In the genomic region with DNA sequence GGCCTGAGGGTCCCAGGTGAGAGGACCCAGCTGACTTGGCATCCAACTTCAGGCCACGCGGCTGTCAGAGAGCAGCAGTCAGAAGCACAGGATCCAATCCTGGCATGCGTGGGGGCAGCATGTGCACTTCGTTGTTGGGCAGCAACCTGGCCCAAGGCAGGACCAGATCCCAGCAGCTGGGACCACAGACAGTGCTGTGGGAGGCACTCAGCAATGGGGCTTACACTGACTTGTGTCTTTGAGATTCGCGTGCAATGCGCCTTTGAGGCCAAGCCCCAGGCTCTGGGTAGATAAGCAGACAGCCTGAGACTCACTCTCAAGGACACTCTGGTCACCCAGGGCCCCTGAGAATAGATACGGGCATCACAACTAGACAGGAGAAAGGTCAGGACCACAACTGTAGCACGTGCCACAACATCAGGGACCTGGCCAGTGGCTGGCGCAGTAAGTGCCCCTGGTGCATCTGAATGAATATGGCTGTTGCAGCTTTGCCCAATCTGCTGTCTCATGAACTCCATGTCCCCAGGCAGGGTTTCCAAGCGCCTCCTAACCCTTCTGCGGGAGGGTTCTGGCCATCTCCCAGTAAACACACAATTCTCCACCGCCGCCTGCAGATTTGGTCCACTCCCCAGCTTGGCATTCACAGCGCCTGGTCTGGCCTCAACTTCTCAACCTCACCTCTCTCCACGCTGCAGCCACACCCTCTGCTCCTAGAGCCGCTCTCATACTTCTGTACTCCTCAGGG, we compare ENCODE assay signal across 13 cellular contexts. TPM values are rescaled to one million over a fixed set of nuclear protein-coding genes. Genes with fewer than 3 reads are reported as not detected.
DNase-seq lines count a peak whose midpoint lies in the region; ATAC-seq and TF ChIP-seq lines count a peak whose summit lies in the region.
"Had no signal": no experiment of that assay in that cellular context is flagged by ENCODE, and none has a peak within 500 bp of the region (broad histone marks: within the 10 kb centered on the region; RNA-seq: fewer than 3 reads in every experiment).

No MANE protein-coding gene starts in this region.

- no peak for TF ChIP-seq CTCF in lower lobe of right lung (IDR thresholded peaks at IDR 0.05)
- TF ChIP-seq CTCF in upper lobe of left lung (IDR thresholded peaks at IDR 0.05): no peak

- H3K27me3 ChIP-seq in lower lobe of right lung (ENCODE audit: low read depth) (no peaks in the 10 kb centered on the region), upper lobe of left lung (no peaks in the 10 kb centered on the region)
- H3K27me3 ChIP-seq: colonic mucosa had no signal

- TF ChIP-seq EP300 in upper lobe of left lung (IDR thresholded peaks at IDR 0.05): no peak

- POLR2A ChIA-PET in activated naive CD8-positive, alpha-beta T cell treated with anti-CD3 and anti-CD28 coated beads, Interleukin-2, amount 10 ng/mL, durations not matched to agents 7 days and 5 days (lab: Charles Lee): no interaction called here

- no peaks in the 10 kb centered on the region for H3K9me3 ChIP-seq in lower lobe of right lung
- no peaks in the 10 kb centered on the region for H3K9me3 ChIP-seq in upper lobe of left lung
- H3K9me3 ChIP-seq: colonic mucosa had no signal

- intact Hi-C loops in lower lobe of right lung (cut with DNase I): no loop called here

- H3K27me3 Mint-ChIP-seq in activated naive CD4-positive, alpha-beta T cell treated with anti-CD3 and anti-CD28 coated beads, Interleukin-2, amount 50 U/mL, for 24 hours: no peaks in the 10 kb centered on the region
- no peaks in the 10 kb centered on the region for H3K27me3 Mint-ChIP-seq in activated naive CD8-positive, alpha-beta T cell treated with anti-CD3 and anti-CD28 coated beads, Interleukin-2, amount 10 ng/mL, durations not matched to agents 7 days and 5 days
- H3K27me3 Mint-ChIP-seq: naive B cell had no signal

- peak overlapping the region; percentile 84 for H3K27ac Mint-ChIP-seq in activated naive CD4-positive, alpha-beta T cell treated with anti-CD3 and anti-CD28 coated beads, Interleukin-2, amount 50 U/mL, for 24 hours
- H3K27ac Mint-ChIP-seq in activated naive CD8-positive, alpha-beta T cell treated with anti-CD3 and anti-CD28 coated beads, Interleukin-2, amount 10 ng/mL, durations not matched to agents 7 days and 5 days: peak overlapping the region; percentile 42

- TF ChIP-seq POLR2A in upper lobe of left lung (IDR thresholded peaks at IDR 0.05): no peak

- peaks cover 30% of the 10 kb centered on the region for H3K4me1 Mint-ChIP-seq in activated naive CD4-positive, alpha-beta T cell treated with anti-CD3 and anti-CD28 coated beads, Interleukin-2, amount 50 U/mL, for 24 hours
- peaks cover 9% of the 10 kb centered on the region for H3K4me1 Mint-ChIP-seq in activated naive CD8-positive, alpha-beta T cell treated with anti-CD3 and anti-CD28 coated beads, Interleukin-2, amount 10 ng/mL, durations not matched to agents 7 days and 5 days

- H3K4me3 Mint-ChIP-seq in activated naive CD4-positive, alpha-beta T cell treated with anti-CD3 and anti-CD28 coated beads, Interleukin-2, amount 50 U/mL, for 24 hours: peak overlapping the region; percentile 2
- H3K4me3 Mint-ChIP-seq in activated naive CD8-positive, alpha-beta T cell treated with anti-CD3 and anti-CD28 coated beads, Interleukin-2, amount 10 ng/mL, durations not matched to agents 7 days and 5 days: no peak overlapping the region

- H3K36me3 ChIP-seq in lower lobe of right lung (no peaks in the 10 kb centered on the region), upper lobe of left lung (no peaks in the 10 kb centered on the region)
- H3K36me3 ChIP-seq: colonic mucosa had no signal

- H3K27ac ChIP-seq in lower lobe of right lung: peak overlapping the region; percentile 74
- H3K27ac ChIP-seq in upper lobe of left lung: peak overlapping the region; percentile 65 to 82 (median 76)
- H3K27ac ChIP-seq: colonic mucosa had no signal

- no peaks in the 10 kb centered on the region for H3K9me3 Mint-ChIP-seq in activated naive CD4-positive, alpha-beta T cell treated with anti-CD3 and anti-CD28 coated beads, Interleukin-2, amount 50 U/mL, for 24 hours
- H3K9me3 Mint-ChIP-seq in activated naive CD8-positive, alpha-beta T cell treated with anti-CD3 and anti-CD28 coated beads, Interleukin-2, amount 10 ng/mL, durations not matched to agents 7 days and 5 days: no peaks in the 10 kb centered on the region

- WGBS in upper lobe of left lung, 2 donors: 71 to 79% methylated on average over 15 to 17 of the region's 17 CpGs

- H3K4me3 ChIP-seq in lower lobe of right lung: no peak overlapping the region
- H3K4me3 ChIP-seq in upper lobe of left lung: no peak overlapping the region
- H3K4me3 ChIP-seq: colonic mucosa had no signal

- no peak for DNase-seq in activated naive CD4-positive, alpha-beta T cell treated with Interleukin-2 at 50 U/mL for 16 hours
- no peak for DNase-seq in activated naive CD8-positive, alpha-beta T cell treated with anti-CD3 and anti-CD28 coated beads, Interleukin-2, amount 10 ng/mL, durations not matched to agents 7 days and 5 days
- DNase-seq in lower lobe of right lung (peak; percentile 74), upper lobe of left lung (peak in 1 of 2 donors; percentile 76), NCI-H2196 treated with DMSO at 0.1 percent for 48 hours (lab: John Stamatoyannopoulos, UW; ENCODE audit: unreplicated experiment) (no peak), hypothalamus (lab: John Stamatoyannopoulos, UW) (no peak)
- DNase-seq: activated CD4-positive, alpha-beta T cell treated with anti-CD3 and anti-CD28 coated beads for 48 hours; activated naive CD4-positive, alpha-beta T cell treated with anti-CD3 and anti-CD28 coated beads, Interleukin-2, amount 50 U/mL, for 16 hours; colonic mucosa; naive B cell; NCI-H1694 treated with DMSO at 0.1 percent for 48 hours had no signal

- H3K4me1 ChIP-seq in lower lobe of right lung (peaks cover 72% of the 10 kb centered on the region), upper lobe of left lung (peaks cover 57 to 76% (median 69%) of the 10 kb centered on the region in 4 donors)

- H3K36me3 Mint-ChIP-seq in activated naive CD4-positive, alpha-beta T cell treated with anti-CD3 and anti-CD28 coated beads, Interleukin-2, amount 50 U/mL, for 24 hours: no peaks in the 10 kb centered on the region
- peaks cover 2% of the 10 kb centered on the region for H3K36me3 Mint-ChIP-seq in activated naive CD8-positive, alpha-beta T cell treated with anti-CD3 and anti-CD28 coated beads, Interleukin-2, amount 10 ng/mL, durations not matched to agents 7 days and 5 days
- H3K36me3 Mint-ChIP-seq: naive B cell had no signal

- no peak for ATAC-seq in activated naive CD8-positive, alpha-beta T cell treated with anti-CD3 and anti-CD28 coated beads, Interleukin-2, amount 10 ng/mL, durations not matched to agents 7 days and 5 days (ENCODE audit: low read depth)
- ATAC-seq in lower lobe of right lung (peak; percentile 28 to 30), upper lobe of left lung (ENCODE audit: low FRiP score in 2 of 2) (peak in 1 of 2 donors; percentile 64), HG02763 (IDR thresholded peaks at IDR 0.05; ENCODE audit: unreplicated experiment) (no peak)

RNA-seq across cellular contexts. Expression of gene PAM16, which starts 3.2 kb away (rescaled TPM):
- 10 to 100 TPM; 42.5 to 50.0 TPM for total RNA-seq in activated naive CD8-positive, alpha-beta T cell treated with anti-CD3 and anti-CD28 coated beads, Interleukin-2, amount 10 ng/mL, durations not matched to agents 7 days and 5 days
- total RNA-seq in lower lobe of right lung (40.0 TPM), upper lobe of left lung (10 to 100 TPM; 45.5 to 71.8 (median 62.6) TPM)

RNA-seq across cellular contexts. Expression of gene VASN, which starts 23.7 kb away (rescaled TPM):
- under 1 TPM; 0.11 to 0.20 TPM for total RNA-seq in activated naive CD8-positive, alpha-beta T cell treated with anti-CD3 and anti-CD28 coated beads, Interleukin-2, amount 10 ng/mL, durations not matched to agents 7 days and 5 days
- total RNA-seq in lower lobe of right lung (17.4 TPM), upper lobe of left lung (10 to 100 TPM; 11.4 to 40.6 (median 30.2) TPM)

RNA-seq across cellular contexts. Expression of gene GLIS2, which starts 32.1 kb away (rescaled TPM):
- total RNA-seq in activated naive CD8-positive, alpha-beta T cell treated with anti-CD3 and anti-CD28 coated beads, Interleukin-2, amount 10 ng/mL, durations not matched to agents 7 days and 5 days: under 1 TPM; 0.14 TPM
- total RNA-seq in lower lobe of right lung: 21.5 TPM
- 10 to 100 TPM; 10.5 to 35.2 (median 22.6) TPM for total RNA-seq in upper lobe of left lung

Comparison
In these comparisons a context has a peak if more than half of its experiments do, and no peak if none do; other contexts are left out.
1. ATAC-seq: peak in lower lobe of right lung (2 of 2); none in activated naive CD8-positive, alpha-beta T cell treated with anti-CD3 and anti-CD28 coated beads, Interleukin-2, amount 10 ng/mL, durations not matched to agents 7 days and 5 days (single experiment) and HG02763 (single experiment).
2. RNA of gene VASN, which starts 23.7 kb away (total RNA-seq): 11.4 to 40.6 TPM in upper lobe of left lung and 17.4 TPM in lower lobe of right lung (single experiment); 0.11 to 0.20 TPM in activated naive CD8-positive, alpha-beta T cell treated with anti-CD3 and anti-CD28 coated beads, Interleukin-2, amount 10 ng/mL, durations not matched to agents 7 days and 5 days; every median in the first group is over 10 times any median in the second.
3. RNA of gene GLIS2, which starts 32.1 kb away (total RNA-seq): 10.5 to 35.2 TPM in upper lobe of left lung and 21.5 TPM in lower lobe of right lung (single experiment); 0.14 TPM in activated naive CD8-positive, alpha-beta T cell treated with anti-CD3 and anti-CD28 coated beads, Interleukin-2, amount 10 ng/mL, durations not matched to agents 7 days and 5 days; every median in the first group is over 10 times any median in the second.